In the genomic region with DNA sequence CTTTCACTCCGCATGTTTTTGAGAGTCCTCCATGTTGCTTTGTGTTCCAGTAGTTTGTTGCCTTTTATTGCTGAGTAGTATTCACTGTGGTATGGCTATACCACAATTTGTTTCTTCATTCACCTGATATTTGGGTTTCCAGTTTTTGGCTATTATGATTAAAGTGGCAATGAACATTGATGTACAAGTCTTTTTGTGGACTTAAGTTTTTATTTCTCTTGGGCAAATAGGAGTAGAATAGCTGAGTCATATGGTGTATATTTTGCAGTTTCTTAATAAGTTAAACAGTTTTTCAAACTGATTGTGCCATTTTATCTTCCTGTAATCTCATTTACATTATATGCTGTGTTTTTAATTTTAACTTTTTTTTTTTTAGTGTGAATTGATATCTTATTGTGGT, we compare ENCODE assay signal across 27 cellular contexts. TPM values are rescaled to one million over a fixed set of nuclear protein-coding genes. Genes with fewer than 3 reads are reported as not detected.
DNase-seq lines count a peak whose midpoint lies in the region; ATAC-seq and TF ChIP-seq lines count a peak whose summit lies in the region.
"Had no signal": no experiment of that assay in that cellular context is flagged by ENCODE, and none has a peak within 500 bp of the region (broad histone marks: within the 10 kb centered on the region; RNA-seq: fewer than 3 reads in every experiment).

No MANE protein-coding gene starts in this region.

- H3K36me3 Mint-ChIP-seq in T-helper 2 cell treated with Interferon-gamma antibody and Interleukin-4, amounts not matched to agents 5 μg/mL and 100 μg/mL, for 36 hours (ENCODE audit: low read depth), result peaks cover 26% of the 10 kb centered on the region
- peaks cover 0 to 9% of the 10 kb centered on the region in 2 donors for H3K36me3 Mint-ChIP-seq in CD14-positive monocyte
- H3K36me3 Mint-ChIP-seq in CD8-positive, alpha-beta T cell, result peaks cover 6% of the 10 kb centered on the region
- H3K36me3 Mint-ChIP-seq: T-cell had no signal

- CTCF ChIA-PET in PC-3 (lab: Charles Lee), result no interaction called here
- CTCF ChIA-PET in CD8-positive, alpha-beta T cell (lab: Charles Lee), result interaction anchor here (1.0 kb wide), 1 partner anchor 124 kb away, joined by 3 read pairs; no protein-coding TSS in a partner anchor

- H3K36me3 ChIP-seq in PC-3 (ENCODE audit: low read depth, low read length) (no peaks in the 10 kb centered on the region), neutrophil (no peaks in the 10 kb centered on the region)
- H3K36me3 ChIP-seq in CD8-positive, alpha-beta T cell (ENCODE audit: insufficient read depth, low read length), result no peaks in the 10 kb centered on the region
- H3K36me3 ChIP-seq: suprapubic skin had no signal

- H3K4me1 Mint-ChIP-seq in T-helper 2 cell treated with Interferon-gamma antibody and Interleukin-4, amounts not matched to agents 5 μg/mL and 100 μg/mL, for 36 hours (ENCODE audit: low read depth), result peaks cover 38% of the 10 kb centered on the region
- H3K4me1 Mint-ChIP-seq in CD14-positive monocyte, result peaks cover 55% of the 10 kb centered on the region
- H3K4me1 Mint-ChIP-seq in CD8-positive, alpha-beta T cell (ENCODE audit: low read depth), result peaks cover 70% of the 10 kb centered on the region

- H2AFZ ChIP-seq in PC-3 (ENCODE audit: low read length), result no peak overlapping the region

- POLR2A ChIA-PET in PC-3 (lab: Charles Lee; ENCODE audit: unreplicated experiment), result interaction anchor here (0.6 kb wide), 1 partner anchor 45 kb away, joined by 3 read pairs; no protein-coding TSS in a partner anchor
- POLR2A ChIA-PET in CD8-positive, alpha-beta T cell (lab: Charles Lee), result no interaction called here

- peak overlapping the region; percentile 31 for H3K27ac Mint-ChIP-seq in T-helper 2 cell treated with Interferon-gamma antibody and Interleukin-4, amounts not matched to agents 5 μg/mL and 100 μg/mL, for 36 hours
- H3K27ac Mint-ChIP-seq in CD14-positive monocyte, result peak overlapping the region in 5 of 7 donors; percentile 2 to 69 (median 43)
- H3K27ac Mint-ChIP-seq in CD8-positive, alpha-beta T cell, result no peak overlapping the region
- H3K27ac Mint-ChIP-seq: activated CD4-positive, alpha-beta memory T cell treated with anti-CD3 and anti-CD28 coated beads, Interleukin-2, amount 10 ng/mL, durations not matched to agents 7 days and 5 days; nephron progenitor cell; T-cell had no signal

- no peaks in the 10 kb centered on the region for H3K9me2 ChIP-seq in PC-3 (replicated peaks; ENCODE audit: low read length)

- H3K4me1 ChIP-seq in PC-3 (ENCODE audit: insufficient read depth, low read length) (peaks cover 41% of the 10 kb centered on the region), neutrophil (ENCODE audit: control insufficient read depth in 1 of 2, insufficient read depth in 1 of 2, low read depth in 1 of 2, low read length in 1 of 2) (peaks cover 24 to 44% of the 10 kb centered on the region in 2 experiments)
- no peaks in the 10 kb centered on the region for H3K4me1 ChIP-seq in CD8-positive, alpha-beta T cell (ENCODE audit: insufficient read depth, low read length)

- H4K20me1 ChIP-seq in PC-3 (ENCODE audit: low read length), result peaks cover 38% of the 10 kb centered on the region

- TF ChIP-seq CTCF in CD14-positive monocyte (IDR thresholded peaks at IDR 0.05) (no peak), PC-3 (conservative IDR thresholded peaks at IDR 0.05; ENCODE audit: low read depth, low read length) (no peak), neutrophil (IDR thresholded peaks at IDR 0.05) (no peak), omental fat pad (IDR thresholded peaks at IDR 0.05) (no peak)
- TF ChIP-seq CTCF in CD8-positive, alpha-beta T cell (IDR thresholded peaks at IDR 0.05), result no peak

- H3K4me3 ChIP-seq in PC-3 (ENCODE audit: low read length), result peak overlapping the region; percentile 48
- H3K4me3 ChIP-seq in neutrophil (ENCODE audit: low read depth in 1 of 2, low read length in 1 of 2), result no peak overlapping the region
- no peak overlapping the region for H3K4me3 ChIP-seq in CD8-positive, alpha-beta T cell (ENCODE audit: low read depth, low read length)
- H3K4me3 ChIP-seq: body of pancreas, suprapubic skin had no signal

- H3K27ac ChIP-seq in PC-3 (ENCODE audit: low read length) (peak overlapping the region; percentile 99), neutrophil (peak overlapping the region; percentile 11)
- H3K27ac ChIP-seq in CD8-positive, alpha-beta T cell (ENCODE audit: low read depth, low read length), result no peak overlapping the region
- H3K27ac ChIP-seq: 22Rv1, body of pancreas, suprapubic skin had no signal

- H3F3A ChIP-seq in PC-3 (ENCODE audit: low read length, unreplicated experiment), result peaks cover 10% of the 10 kb centered on the region

- H3K4me3 Mint-ChIP-seq in T-helper 2 cell treated with Interferon-gamma antibody and Interleukin-4, amounts not matched to agents 5 μg/mL and 100 μg/mL, for 36 hours, result peak overlapping the region; percentile 34
- H3K4me3 Mint-ChIP-seq in CD14-positive monocyte, result no peak overlapping the region
- no peak overlapping the region for H3K4me3 Mint-ChIP-seq in CD8-positive, alpha-beta T cell
- H3K4me3 Mint-ChIP-seq: activated CD4-positive, alpha-beta memory T cell treated with anti-CD3 and anti-CD28 coated beads, Interleukin-2, amount 10 ng/mL, durations not matched to agents 7 days and 5 days; H9; nephron progenitor cell had no signal

- DNase-seq in T-helper 2 cell treated with Interferon-gamma antibody and Interleukin-4, amounts not matched to agents 5 μg/mL and 100 μg/mL, for 36 hours (ENCODE audit: low spot score), result no peak
- DNase-seq in T-helper 2 cell (no peak), CD14-positive monocyte (ENCODE audit: low spot score) (no peak), PC-3 (peak; percentile 57), omental fat pad (ENCODE audit: low spot score) (no peak), kidney tubule cell (ENCODE audit: low spot score) (no peak)
- DNase-seq in CD8-positive, alpha-beta T cell, result no peak
- DNase-seq: activated CD4-positive, alpha-beta memory T cell treated with anti-CD3 and anti-CD28 coated beads, Interleukin-2, amount 10 ng/mL, durations not matched to agents 7 days and 5 days; activated gamma-delta T cell; activated T-cell treated with anti-CD3 and anti-CD28 coated beads, Interleukin-2, amount 50 U/mL, for 1 hour; body of pancreas; CD8-positive, alpha-beta memory T cell; cerebellar nuclear complex; DMS153; H9; Karpas-422; MV-4-11; NCI-H1436 treated with DMSO at 0.1 percent for 48 hours; NCI-H345; nephron progenitor cell; right cardiac atrium; stimulated activated CD4-positive, alpha-beta T cell treated with anti-CD3 and anti-CD28 coated beads, Interleukin-12 subunit alpha, Interleukin-12 subunit beta, amount 100 ng/mL, for 4 hours; stimulated activated CD4-positive, alpha-beta T cell treated with anti-CD3 and anti-CD28 coated beads, Interleukin-4, amount 100 ng/mL, for 1 hour; T-cell had no signal

- H3K9ac ChIP-seq in PC-3 (ENCODE audit: low read length), result peak overlapping the region; percentile 72

- no peaks in the 10 kb centered on the region for H3K27me3 Mint-ChIP-seq in T-helper 2 cell treated with Interferon-gamma antibody and Interleukin-4, amounts not matched to agents 5 μg/mL and 100 μg/mL, for 36 hours (ENCODE audit: low read depth)
- no peaks in the 10 kb centered on the region for H3K27me3 Mint-ChIP-seq in CD14-positive monocyte (ENCODE audit: low read depth in 3 of 3)
- H3K27me3 Mint-ChIP-seq in CD8-positive, alpha-beta T cell (ENCODE audit: low read depth), result no peaks in the 10 kb centered on the region
- H3K27me3 Mint-ChIP-seq: activated CD4-positive, alpha-beta memory T cell treated with anti-CD3 and anti-CD28 coated beads, Interleukin-2, amount 10 ng/mL, durations not matched to agents 7 days and 5 days; CD8-positive, alpha-beta memory T cell; T-cell had no signal

- H3K4me2 ChIP-seq in PC-3 (ENCODE audit: low read length), result peak overlapping the region; percentile 89

- peaks cover 93% of the 10 kb centered on the region for H3K79me2 ChIP-seq in PC-3 (ENCODE audit: low read length)

- H3K27me3 ChIP-seq in PC-3 (ENCODE audit: low read length), result no peaks in the 10 kb centered on the region
- H3K27me3 ChIP-seq in neutrophil, result no peaks in the 10 kb centered on the region
- no peaks in the 10 kb centered on the region for H3K27me3 ChIP-seq in CD8-positive, alpha-beta T cell (ENCODE audit: insufficient read depth, low read length)
- H3K27me3 ChIP-seq: body of pancreas, suprapubic skin had no signal

- H3K9me3 Mint-ChIP-seq in T-helper 2 cell treated with Interferon-gamma antibody and Interleukin-4, amounts not matched to agents 5 μg/mL and 100 μg/mL, for 36 hours, result no peaks in the 10 kb centered on the region
- H3K9me3 Mint-ChIP-seq in CD14-positive monocyte, result peaks cover 0 to 1% (median 0%) of the 10 kb centered on the region in 7 donors
- H3K9me3 Mint-ChIP-seq in CD8-positive, alpha-beta T cell, result no peaks in the 10 kb centered on the region
- H3K9me3 Mint-ChIP-seq: CD8-positive, alpha-beta memory T cell; T-cell had no signal

- H3K9me3 ChIP-seq in PC-3 (ENCODE audit: low read length), result no peaks in the 10 kb centered on the region
- H3K9me3 ChIP-seq in neutrophil, result no peaks in the 10 kb centered on the region
- no peaks in the 10 kb centered on the region for H3K9me3 ChIP-seq in CD8-positive, alpha-beta T cell (ENCODE audit: low read length)
- H3K9me3 ChIP-seq: body of pancreas, suprapubic skin had no signal

- no TSS peak for BruUV-seq in PC-3 (replicated peaks; lab: Mats Ljungman, UMichigan)

- intact Hi-C loops in CD14-positive monocyte (cut with micrococcal nuclease) (loop anchor here in 1 of 2 donors (10.0 kb wide), 1 partner anchor 52 kb away; no protein-coding TSS in a partner anchor), PC-3 (cut with micrococcal nuclease) (loop anchor here (2.0 to 10.0 kb wide), 2 partner anchors 52 to 64 kb away; no protein-coding TSS in a partner anchor)
- intact Hi-C loops in CD8-positive, alpha-beta T cell (cut with DNase I, micrococcal nuclease), result loop anchor here in 1 of 2 experiments (5.0 kb wide), 2 partner anchors 40 to 60 kb away; no protein-coding TSS in a partner anchor

- ATAC-seq in PC-3, result peak; percentile 62
- ATAC-seq in omental fat pad (ENCODE audit: low FRiP score), result no peak
- no peak for ATAC-seq in CD8-positive, alpha-beta T cell
- ATAC-seq: body of pancreas, T-cell had no signal

RNA-seq across cellular contexts. Expression of a gene that starts 16.2 kb away (rescaled TPM):
- polyA plus RNA-seq in CD14-positive monocyte, result 1 to 10 TPM; 3.9 to 6.2 TPM
- total RNA-seq in PC-3 (2014; rRNA removed) (26.5 and 37.2 TPM in 2 replicates), omental fat pad (100 to 1,000 TPM in 1 of 4 donors, 10 to 100 TPM in 3; 75.1 to 119 (median 93.4) TPM)
- total RNA-seq in CD8-positive, alpha-beta T cell, result 10 to 100 TPM; 19.4 to 22.5 TPM
